Comparison of ENCODE assay signal across 13 cellular contexts in the genomic region with DNA sequence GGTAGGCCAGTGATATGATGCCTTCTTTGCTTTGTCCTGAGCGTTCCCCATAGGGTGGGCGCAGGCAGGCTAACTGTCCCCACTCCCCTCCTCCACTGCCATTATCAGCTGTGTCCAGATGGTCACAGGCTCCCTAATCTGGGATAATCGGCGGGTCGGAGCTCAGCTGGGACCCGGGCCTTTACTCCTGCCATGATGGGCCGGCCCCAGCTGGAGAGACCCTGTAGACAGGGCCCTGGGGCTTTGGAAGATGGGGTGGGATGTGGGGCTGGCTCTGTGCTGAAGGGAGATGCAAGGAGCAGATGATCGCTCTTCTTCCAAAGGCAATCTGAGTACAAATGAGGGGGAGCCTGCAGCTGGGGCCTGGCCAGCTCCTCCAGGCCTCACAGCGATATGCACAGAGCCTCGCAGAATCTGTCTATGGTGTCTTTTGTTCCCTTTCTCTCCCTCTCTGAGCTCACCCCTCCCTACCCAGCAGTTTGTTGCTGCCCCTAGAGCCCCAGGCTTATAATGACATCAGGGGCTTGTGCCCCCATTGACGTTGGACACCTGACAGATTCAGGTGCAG. TPM values are rescaled to one million over a fixed set of nuclear protein-coding genes. Genes with fewer than 3 reads are reported as not detected.
DNase-seq lines count a peak whose midpoint lies in the region; ATAC-seq and TF ChIP-seq lines count a peak whose summit lies in the region.
"Had no signal": no experiment of that assay in that cellular context is flagged by ENCODE, and none has a peak within 500 bp of the region (broad histone marks: within the 10 kb centered on the region; RNA-seq: fewer than 3 reads in every experiment).

No MANE protein-coding gene starts in this region.

- no peak overlapping the region for H3K4me3 Mint-ChIP-seq in T-cell

- no TSS peak for BruUV-seq in PC-3 (replicated peaks; lab: Mats Ljungman, UMichigan)

- H3K36me3 Mint-ChIP-seq in T-cell, result peaks cover 7% of the 10 kb centered on the region

- H3K9me2 ChIP-seq in PC-3 (replicated peaks; ENCODE audit: low read length), result no peaks in the 10 kb centered on the region

- H3K27ac ChIP-seq in 22Rv1 (peak overlapping the region; percentile 57), PC-3 (ENCODE audit: low read length) (peak overlapping the region; percentile 87), osteoblast (ENCODE audit: low read depth, low read length) (no peak overlapping the region)
- H3K27ac ChIP-seq: suprapubic skin had no signal

- 0 out of 2 replicates have a peak, but pooled peaks cover 6% of the 10 kb centered on the region for H3K79me2 ChIP-seq in PC-3 (ENCODE audit: low read length)
- H3K79me2 ChIP-seq in osteoblast (ENCODE audit: insufficient read depth, low read length), result peaks cover 2% of the 10 kb centered on the region

- peak overlapping the region; percentile 52 for H3K4me2 ChIP-seq in PC-3 (ENCODE audit: low read length)
- H3K4me2 ChIP-seq in osteoblast (ENCODE audit: insufficient read depth, low read length), result no peak overlapping the region
- H3K4me2 ChIP-seq: smooth muscle cell had no signal

- H3K4me1 ChIP-seq in PC-3 (ENCODE audit: insufficient read depth, low read length) (peaks cover 61% of the 10 kb centered on the region), endocrine pancreas (ENCODE audit: control insufficient read depth, insufficient read depth, low read length) (no peaks in the 10 kb centered on the region), osteoblast (ENCODE audit: insufficient read depth, low read length) (peaks cover 22% of the 10 kb centered on the region)
- H3K4me1 ChIP-seq: suprapubic skin had no signal

- H3K4me3 ChIP-seq in PC-3 (ENCODE audit: low read length) (no peak overlapping the region), endocrine pancreas (ENCODE audit: control insufficient read depth, insufficient read depth, low read length) (no peak overlapping the region), osteoblast (ENCODE audit: insufficient read depth, low read length) (no peak overlapping the region)
- H3K4me3 ChIP-seq: smooth muscle cell, suprapubic skin had no signal

- H4K20me1 ChIP-seq in PC-3 (ENCODE audit: low read length) (no peaks in the 10 kb centered on the region), osteoblast (ENCODE audit: insufficient read depth, low read length) (no peaks in the 10 kb centered on the region)

- H2AFZ ChIP-seq in PC-3 (ENCODE audit: low read length) (no peak overlapping the region), osteoblast (ENCODE audit: low read length) (no peak overlapping the region)

- H3K27me3 ChIP-seq in PC-3 (ENCODE audit: low read length) (no peaks in the 10 kb centered on the region), endocrine pancreas (ENCODE audit: control insufficient read depth, insufficient read depth, low read length) (no peaks in the 10 kb centered on the region), osteoblast (ENCODE audit: insufficient read depth, low read length) (no peaks in the 10 kb centered on the region)
- H3K27me3 ChIP-seq: suprapubic skin had no signal

- TF ChIP-seq CTCF in 22Rv1 (IDR thresholded peaks at IDR 0.05) (no peak), PC-3 (conservative IDR thresholded peaks at IDR 0.05; ENCODE audit: low read depth, low read length) (no peak), osteoblast (IDR thresholded peaks at IDR 0.05; ENCODE audit: extremely low read depth, low read depth, low read length) (no peak)

- peak overlapping the region; percentile 38 for H3K9ac ChIP-seq in PC-3 (ENCODE audit: low read length)
- peak overlapping the region; percentile 33 for H3K9ac ChIP-seq in endocrine pancreas (ENCODE audit: control insufficient read depth, insufficient read depth, low read length)

- peaks cover 25% of the 10 kb centered on the region for H3F3A ChIP-seq in PC-3 (ENCODE audit: low read length, unreplicated experiment)

- H3K9me3 Mint-ChIP-seq in T-cell, result no peaks in the 10 kb centered on the region

- no peak overlapping the region for H3K27ac Mint-ChIP-seq in T-cell

- no peak for ATAC-seq in PC-3
- ATAC-seq in GM18498 (IDR thresholded peaks at IDR 0.05; ENCODE audit: unreplicated experiment), result no peak
- no peak for ATAC-seq in GM21786 (IDR thresholded peaks at IDR 0.05; ENCODE audit: unreplicated experiment)
- no peak for ATAC-seq in T-cell (replicated peaks in 1 of 4)
- ATAC-seq: left ventricle myocardium superior had no signal

- H3K9me3 ChIP-seq in PC-3 (ENCODE audit: low read length), result no peaks in the 10 kb centered on the region
- no peaks in the 10 kb centered on the region for H3K9me3 ChIP-seq in endocrine pancreas (ENCODE audit: control insufficient read depth, low read length)
- no peaks in the 10 kb centered on the region for H3K9me3 ChIP-seq in osteoblast (ENCODE audit: low read depth, low read length)
- H3K9me3 ChIP-seq: suprapubic skin had no signal

- no peak for DNase-seq in PC-3
- DNase-seq in osteoblast (ENCODE audit: insufficient read length, low spot score, missing footprints), result peak; percentile 70
- no peak for DNase-seq in T-cell
- no peak for DNase-seq in NCI-H69 (lab: John Stamatoyannopoulos, UW)
- DNase-seq: left ventricle myocardium superior, NCI-H146, NCI-H526 had no signal

- intact Hi-C loops in PC-3 (cut with micrococcal nuclease), result no loop called here

- no peaks in the 10 kb centered on the region for H3K4me1 Mint-ChIP-seq in T-cell

- POLR2A ChIA-PET in PC-3 (lab: Charles Lee; ENCODE audit: unreplicated experiment) (no interaction called here), T-cell (lab: Charles Lee) (interaction anchor here in 1 of 2 donors (1.0 kb wide), 1 partner anchor 13 kb away, joined by 3 read pairs; no protein-coding TSS in a partner anchor)

- CTCF ChIA-PET in PC-3 (lab: Charles Lee), result no interaction called here
- CTCF ChIA-PET in T-cell (lab: Charles Lee), result no interaction called here

- H3K27me3 Mint-ChIP-seq in T-cell, result no peaks in the 10 kb centered on the region

- H3K36me3 ChIP-seq in PC-3 (ENCODE audit: low read depth, low read length), result peaks cover under 1% of the 10 kb centered on the region
- H3K36me3 ChIP-seq in endocrine pancreas (ENCODE audit: control insufficient read depth, insufficient read depth, low read length), result no peaks in the 10 kb centered on the region
- peaks cover 18% of the 10 kb centered on the region for H3K36me3 ChIP-seq in osteoblast (ENCODE audit: insufficient read depth, low read length)

RNA-seq across cellular contexts. Expression of a gene that starts 11.9 kb away (rescaled TPM):
- total RNA-seq in PC-3 (2014; rRNA removed) (6.6 and 8.4 TPM in 2 replicates), osteoblast (2.4 and 4.3 TPM in 2 replicates), T-cell (1 to 10 TPM in 4 of 5 donors, under 1 TPM in 1; 0.33 to 2.9 (median 1.5) TPM)

RNA-seq across cellular contexts. Expression of a gene that starts 21.8 kb away (rescaled TPM):
- total RNA-seq in PC-3 (2014; rRNA removed), result 1,739 and 2,018 TPM in 2 replicates
- 1,511 and 1,512 TPM in 2 replicates for total RNA-seq in osteoblast
- 1,000 to 10,000 TPM; 4,604 to 5,380 (median 4,830) TPM for total RNA-seq in T-cell
